In genomic region chr1:52460686-52461085, GRCh38 we compare ENCODE assay signal across 20 cellular contexts. TPM values are rescaled to one million over a fixed set of nuclear protein-coding genes. Genes with fewer than 3 reads are reported as not detected.
DNase-seq lines count a peak whose midpoint lies in the region; ATAC-seq, FAIRE-seq and TF ChIP-seq lines count a peak whose summit lies in the region.
"Had no signal": no experiment of that assay in that cellular context is flagged by ENCODE, and none has a peak within 500 bp of the region (broad histone marks: within the 10 kb centered on the region; RNA-seq: fewer than 3 reads in every experiment).

No MANE protein-coding gene starts in this region.

- no peak for FAIRE-seq in HTR-8/SVneo (lab: Jason Lieb, UNC)

- H3K79me2 ChIP-seq in mammary epithelial cell (ENCODE audit: insufficient read depth, low read length), result no peaks in the 10 kb centered on the region
- no peaks in the 10 kb centered on the region for H3K79me2 ChIP-seq in MM.1S (ENCODE audit: low read length)

- no peaks in the 10 kb centered on the region for H3K9me3 ChIP-seq in mammary epithelial cell (replicated peaks; ENCODE audit: insufficient read depth, low read length)
- no peaks in the 10 kb centered on the region for H3K9me3 ChIP-seq in MM.1S (replicated peaks; ENCODE audit: insufficient read depth, low read length)
- H3K9me3 ChIP-seq: suprapubic skin had no signal

- H3K4me2 ChIP-seq in mammary epithelial cell (ENCODE audit: insufficient read depth, low read depth, low read length), result no peak overlapping the region
- H3K4me2 ChIP-seq in MM.1S (ENCODE audit: low read depth, low read length), result no peak overlapping the region

- TF ChIP-seq CTCF in mammary epithelial cell (conservative IDR thresholded peaks at IDR 0.05 in 1 of 2, IDR thresholded peaks at IDR 0.05 in 1 of 2; ENCODE audit: extremely low read depth in 1 of 2, insufficient read depth in 1 of 2, low read depth in 1 of 2, low read length in 2 of 2), result no peak
- no peak for TF ChIP-seq CTCF in MM.1S (IDR thresholded peaks at IDR 0.05; ENCODE audit: low read length)

- dilution Hi-C loops in mammary epithelial cell (cut with HindIII; ENCODE audit: low sequenced_read_pairs), result no loop called here

- H3K4me1 ChIP-seq in mammary epithelial cell (ENCODE audit: insufficient read depth, low read length), result no peaks in the 10 kb centered on the region
- H3K4me1 ChIP-seq in MM.1S (ENCODE audit: low read length), result no peaks in the 10 kb centered on the region
- H3K4me1 ChIP-seq: suprapubic skin had no signal

- intact Hi-C loops in mammary epithelial cell (cut with micrococcal nuclease), result no loop called here

- peak; percentile 24 for DNase-seq in AG20443 (ENCODE audit: low spot score)
- DNase-seq in HTR-8/SVneo (ENCODE audit: insufficient read length, low spot score), result peak; percentile 5
- peak; percentile 59 for DNase-seq in mammary epithelial cell
- DNase-seq in foreskin melanocyte, result peak; percentile 8
- DNase-seq in SHP77 (lab: John Stamatoyannopoulos, UW), result no peak
- DNase-seq in stimulated activated CD4-positive, alpha-beta T cell treated with anti-CD3 and anti-CD28 coated beads, Interleukin-1b, Interleukin-23, amount 100 ng/mL, for 48 hours, result no peak
- DNase-seq in MM.1S, result no peak
- DNase-seq: activated CD4-positive, alpha-beta T cell treated with anti-CD3 and anti-CD28 coated beads for 36 hours; activated naive CD8-positive, alpha-beta T cell treated with anti-CD3 and anti-CD28 coated beads, Interleukin-2, amount 10 ng/mL, durations not matched to agents 7 days and 5 days; CD4-positive, alpha-beta T cell; Kasumi-1; kidney glomerular epithelial cell; NCI-H1417 treated with DMSO at 0.1 percent for 48 hours; NCI-H526 treated with DMSO at 0.1 percent for 48 hours; nucleus accumbens; retina; stimulated activated CD4-positive, alpha-beta T cell treated with anti-CD3 and anti-CD28 coated beads, Interleukin-12 subunit alpha, Interleukin-12 subunit beta, amount 100 ng/mL, for 4 hours; SW 1271 had no signal

- WGBS in mammary epithelial cell (ENCODE audit: low coverage, missing lambda C conversion rate), result 94% methylated on average over 1 of the region's 1 CpG

- H3K9ac ChIP-seq in mammary epithelial cell (ENCODE audit: insufficient read depth, low read length) (no peak overlapping the region), MM.1S (ENCODE audit: low read length) (no peak overlapping the region)

- H3K4me3 ChIP-seq in mammary epithelial cell (replicated peaks in 1 of 3; ENCODE audit: insufficient read depth in 1 of 3, low read depth in 2 of 3, low read length in 3 of 3) (no peak overlapping the region), MM.1S (ENCODE audit: low read length) (no peak overlapping the region)
- H3K4me3 ChIP-seq: suprapubic skin had no signal

- no peaks in the 10 kb centered on the region for H3K9me2 ChIP-seq in MM.1S (replicated peaks; ENCODE audit: insufficient read depth, low read length)

- H3K27me3 ChIP-seq in mammary epithelial cell (ENCODE audit: insufficient read depth, low read length), result no peaks in the 10 kb centered on the region
- no peaks in the 10 kb centered on the region for H3K27me3 ChIP-seq in MM.1S (replicated peaks; ENCODE audit: insufficient read depth, low read length)
- H3K27me3 ChIP-seq: suprapubic skin had no signal

- no peak for ATAC-seq in HG03045 (IDR thresholded peaks at IDR 0.05; ENCODE audit: unreplicated experiment)
- ATAC-seq: activated CD4-positive, alpha-beta T cell treated with anti-CD3 and anti-CD28 coated beads for 36 hours had no signal

- no peaks in the 10 kb centered on the region for H3K36me3 ChIP-seq in mammary epithelial cell (ENCODE audit: insufficient read depth, low read length)
- H3K36me3 ChIP-seq in MM.1S (replicated peaks; ENCODE audit: insufficient read depth, low read length), result no peaks in the 10 kb centered on the region

- no peaks in the 10 kb centered on the region for H3F3A ChIP-seq in MM.1S (ENCODE audit: insufficient read depth, low read length)

- H3K27ac ChIP-seq in mammary epithelial cell (ENCODE audit: insufficient read depth, low read depth, low read length) (no peak overlapping the region), MM.1S (ENCODE audit: low read length) (no peak overlapping the region)
- H3K27ac ChIP-seq: suprapubic skin had no signal

- H4K20me1 ChIP-seq in mammary epithelial cell (ENCODE audit: insufficient read depth, low read length), result no peaks in the 10 kb centered on the region
- no peaks in the 10 kb centered on the region for H4K20me1 ChIP-seq in MM.1S (ENCODE audit: insufficient read depth, low read length)

- no peak overlapping the region for H2AFZ ChIP-seq in mammary epithelial cell (ENCODE audit: low read depth, low read length)
- no peak overlapping the region for H2AFZ ChIP-seq in MM.1S (ENCODE audit: low read length)

- no TSS peak for BruUV-seq in mammary epithelial cell (replicated peaks; lab: Mats Ljungman, UMichigan)

- in situ Hi-C loops in mammary epithelial cell (cut with MboI; ENCODE audit: low sequenced_read_pairs in 2 of 2), result no loop called here

- CTCF ChIA-PET in mammary epithelial cell (lab: Charles Lee; ENCODE audit: low non-redundant PET), result no interaction called here

RNA-seq across cellular contexts. Expression of gene PRPF38A, which starts 56.3 kb away (rescaled TPM):
- total RNA-seq in mammary epithelial cell, result 10 to 100 TPM in 1 of 2 donors, 1 to 10 TPM in 1; 9.2 to 34.9 TPM
- polyA plus RNA-seq in mammary epithelial cell, result 22.1 TPM
- polyA minus RNA-seq in mammary epithelial cell, result 58.3 TPM

RNA-seq across cellular contexts. Expression of gene ORC1, which starts 56.5 kb away (rescaled TPM):
- total RNA-seq in mammary epithelial cell, result 1 to 10 TPM; 1.2 to 8.8 TPM
- 16.8 TPM for polyA plus RNA-seq in mammary epithelial cell
- 22.4 TPM for polyA minus RNA-seq in mammary epithelial cell

Comparison
In these comparisons a context has a peak if more than half of its experiments do, and no peak if none do; other contexts are left out.
1. DNase-seq: peak in AG20443 (single experiment), HTR-8/SVneo (single experiment), mammary epithelial cell (single experiment) and foreskin melanocyte (single experiment); none in SHP77 (0 of 2), stimulated activated CD4-positive, alpha-beta T cell treated with anti-CD3 and anti-CD28 coated beads, Interleukin-1b, Interleukin-23, amount 100 ng/mL, for 48 hours (single experiment) and MM.1S (single experiment).